Comparison of ENCODE assay signal across 10 cellular contexts in the genomic region with DNA sequence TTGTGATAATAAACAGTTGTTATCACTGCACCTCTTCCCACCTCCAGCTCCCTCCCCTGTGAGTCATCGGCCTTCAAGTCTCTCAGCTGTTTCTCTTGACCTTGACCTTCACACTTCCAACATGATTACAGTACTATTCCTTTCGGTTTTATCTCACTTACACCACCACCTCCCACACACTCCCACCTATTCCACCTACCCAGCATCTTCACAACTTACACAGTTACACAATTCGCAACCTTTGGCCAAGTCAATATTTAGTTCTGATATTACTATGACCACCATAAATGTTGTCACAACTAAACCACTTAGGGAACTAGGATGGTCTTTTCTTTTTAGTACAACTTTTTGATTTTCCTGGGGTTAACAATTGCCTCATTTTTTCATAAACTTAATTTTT.
A peak's percentile ranks its signal among the peaks of the same experiment; 100 is the strongest.
DNase-seq lines count a peak whose midpoint lies in the region; ATAC-seq and TF ChIP-seq lines count a peak whose summit lies in the region.
"Had no signal": no experiment of that assay in that cellular context is flagged by ENCODE, and none has a peak within 500 bp of the region (broad histone marks: within the 10 kb centered on the region; RNA-seq: fewer than 3 reads in every experiment).

No MANE protein-coding gene starts in this region.

- H4K20me1 ChIP-seq in PC-9 (ENCODE audit: insufficient read depth) (no peaks in the 10 kb centered on the region), fibroblast of lung (ENCODE audit: control insufficient read depth, extremely low read depth, insufficient read depth, low read length) (no peaks in the 10 kb centered on the region)

- peaks cover 42% of the 10 kb centered on the region for H3F3A ChIP-seq in PC-9 (ENCODE audit: insufficient read depth, low read depth)

- no peak overlapping the region for H3K9ac ChIP-seq in fibroblast of lung (ENCODE audit: insufficient read depth, low read length)

- TF ChIP-seq CTCF in PC-9 (conservative IDR thresholded peaks at IDR 0.05) = no peak
- TF ChIP-seq CTCF in fibroblast of lung (conservative IDR thresholded peaks at IDR 0.05 in 1 of 2, IDR thresholded peaks at IDR 0.05 in 1 of 2; ENCODE audit: low read depth in 1 of 2, low read length in 2 of 2) = no peak

- H3K27ac Mint-ChIP-seq in activated CD8-positive, alpha-beta memory T cell treated with anti-CD3 and anti-CD28 coated beads, Interleukin-2, amount 10 ng/mL, durations not matched to agents 7 days and 5 days = no peak overlapping the region

- H3K4me1 Mint-ChIP-seq in activated CD8-positive, alpha-beta memory T cell treated with anti-CD3 and anti-CD28 coated beads, Interleukin-2, amount 10 ng/mL, durations not matched to agents 7 days and 5 days = peaks cover 6% of the 10 kb centered on the region

- POLR2A ChIA-PET in PC-9 (lab: Charles Lee; ENCODE audit: unreplicated experiment) = interaction anchor here (0.5 to 1.2 kb wide), 3 partner anchors 55 to 75 kb away, joined by 4 to 12 read pairs (median 12); no protein-coding TSS in a partner anchor

- H3K4me3 ChIP-seq in PC-9 (no peak overlapping the region), fibroblast of lung (replicated peaks in 1 of 4; ENCODE audit: control extremely low read depth in 1 of 4, insufficient read depth in 1 of 4, low read depth in 3 of 4, low read length in 4 of 4) (no peak overlapping the region)

- H3K36me3 ChIP-seq in PC-9 (ENCODE audit: low read depth) (no peaks in the 10 kb centered on the region), fibroblast of lung (ENCODE audit: control insufficient read depth, insufficient read depth, low read length) (no peaks in the 10 kb centered on the region)

- peak; percentile 9 for ATAC-seq in activated CD8-positive, alpha-beta memory T cell treated with anti-CD3 and anti-CD28 coated beads, Interleukin-2, amount 10 ng/mL, durations not matched to agents 7 days and 5 days

- no TSS peak for BruUV-seq in PC-9 (replicated peaks; lab: Mats Ljungman, UMichigan)

- CTCF ChIA-PET in activated CD8-positive, alpha-beta memory T cell treated with anti-CD3 and anti-CD28 coated beads, Interleukin-2, amount 10 ng/mL, durations not matched to agents 7 days and 5 days (lab: Charles Lee) = no interaction called here
- CTCF ChIA-PET in PC-9 (lab: Charles Lee) = no interaction called here

- H3K9me3 Mint-ChIP-seq in activated CD8-positive, alpha-beta memory T cell treated with anti-CD3 and anti-CD28 coated beads, Interleukin-2, amount 10 ng/mL, durations not matched to agents 7 days and 5 days (ENCODE audit: low read depth) = peaks cover 2% of the 10 kb centered on the region

- H3K4me2 ChIP-seq in PC-9 (peak overlapping the region; percentile 65), fibroblast of lung (ENCODE audit: extremely low read depth, insufficient read depth, low read length) (no peak overlapping the region)

- no peaks in the 10 kb centered on the region for H3K36me3 Mint-ChIP-seq in activated CD8-positive, alpha-beta memory T cell treated with anti-CD3 and anti-CD28 coated beads, Interleukin-2, amount 10 ng/mL, durations not matched to agents 7 days and 5 days
- H3K36me3 Mint-ChIP-seq: IgD-negative memory B cell had no signal

- H3K27me3 ChIP-seq in PC-9 (ENCODE audit: insufficient read depth, low read depth) = no peaks in the 10 kb centered on the region
- peaks cover 7% of the 10 kb centered on the region for H3K27me3 ChIP-seq in fibroblast of lung (ENCODE audit: control insufficient read depth, insufficient read depth, low read length)

- H3K4me3 Mint-ChIP-seq in activated CD8-positive, alpha-beta memory T cell treated with anti-CD3 and anti-CD28 coated beads, Interleukin-2, amount 10 ng/mL, durations not matched to agents 7 days and 5 days = no peak overlapping the region

- H3K9me2 ChIP-seq in PC-9 (ENCODE audit: insufficient read depth) = no peaks in the 10 kb centered on the region

- no peaks in the 10 kb centered on the region; the same call in 1 of the 2 replicates for H3K9me3 ChIP-seq in PC-9 (ENCODE audit: insufficient read depth, low read depth)
- no peaks in the 10 kb centered on the region for H3K9me3 ChIP-seq in fibroblast of lung (ENCODE audit: control insufficient read depth, insufficient read depth, low read depth, low read length)

- H2AFZ ChIP-seq in PC-9 = no peak overlapping the region
- no peak overlapping the region for H2AFZ ChIP-seq in fibroblast of lung (ENCODE audit: low read length)

- H3K79me2 ChIP-seq in PC-9 (ENCODE audit: low read depth) (peaks cover 3% of the 10 kb centered on the region; the same call in 1 of the 2 replicates), fibroblast of lung (ENCODE audit: control insufficient read depth, insufficient read depth, low read length) (no peaks in the 10 kb centered on the region)

- peaks cover 79% of the 10 kb centered on the region for H3K4me1 ChIP-seq in PC-9 (replicated peaks; ENCODE audit: insufficient read depth)
- no peaks in the 10 kb centered on the region for H3K4me1 ChIP-seq in fibroblast of lung (ENCODE audit: control insufficient read depth, extremely low read depth, insufficient read depth, low read length)

- intact Hi-C loops in PC-9 (cut with micrococcal nuclease; ENCODE audit: unreplicated experiment) = loop anchor here (1.0 to 2.0 kb wide), 5 partner anchors 9 to 72 kb away; no protein-coding TSS in a partner anchor

- peaks cover 12% of the 10 kb centered on the region for H3K27me3 Mint-ChIP-seq in activated CD8-positive, alpha-beta memory T cell treated with anti-CD3 and anti-CD28 coated beads, Interleukin-2, amount 10 ng/mL, durations not matched to agents 7 days and 5 days

- H3K27ac ChIP-seq in PC-9 (peak overlapping the region; percentile 93), fibroblast of lung (ENCODE audit: insufficient read depth, low read length) (no peak overlapping the region)

- no peak for DNase-seq in activated CD8-positive, alpha-beta memory T cell treated with anti-CD3 and anti-CD28 coated beads, Interleukin-2, amount 10 ng/mL, durations not matched to agents 7 days and 5 days
- no peak for DNase-seq in activated CD8-positive, alpha-beta memory T cell treated with anti-CD3 and anti-CD28 coated beads, Interleukin-2, amount 50 U/mL, for 4 hours
- DNase-seq in PC-9 (peak in 1 of 2 experiments; percentile 80), fibroblast of lung (ENCODE audit: low read depth in 2 of 2) (peak; percentile 9 to 57), occipital lobe (lab: John Stamatoyannopoulos, UW) (no peak), NCI-H748 (lab: John Stamatoyannopoulos, UW; ENCODE audit: unreplicated experiment) (no peak), islet precursor cell (no peak)
- peak; percentile 37 for DNase-seq in stimulated activated CD8-positive, alpha-beta memory T cell treated with anti-CD3 and anti-CD28 coated beads, Interleukin-4, amount 100 ng/mL, for 48 hours
- DNase-seq: NCI-H446 had no signal

Comparison
In these comparisons a context has a peak if more than half of its experiments do, and no peak if none do; other contexts are left out.
1. DNase-seq: peak in fibroblast of lung (2 of 2) and stimulated activated CD8-positive, alpha-beta memory T cell treated with anti-CD3 and anti-CD28 coated beads, Interleukin-4, amount 100 ng/mL, for 48 hours (single experiment); none in activated CD8-positive, alpha-beta memory T cell treated with anti-CD3 and anti-CD28 coated beads, Interleukin-2, amount 10 ng/mL, durations not matched to agents 7 days and 5 days (single experiment), activated CD8-positive, alpha-beta memory T cell treated with anti-CD3 and anti-CD28 coated beads, Interleukin-2, amount 50 U/mL, for 4 hours (single experiment), occipital lobe (single experiment), NCI-H748 (single experiment) and islet precursor cell (single experiment).